In the genomic region with DNA sequence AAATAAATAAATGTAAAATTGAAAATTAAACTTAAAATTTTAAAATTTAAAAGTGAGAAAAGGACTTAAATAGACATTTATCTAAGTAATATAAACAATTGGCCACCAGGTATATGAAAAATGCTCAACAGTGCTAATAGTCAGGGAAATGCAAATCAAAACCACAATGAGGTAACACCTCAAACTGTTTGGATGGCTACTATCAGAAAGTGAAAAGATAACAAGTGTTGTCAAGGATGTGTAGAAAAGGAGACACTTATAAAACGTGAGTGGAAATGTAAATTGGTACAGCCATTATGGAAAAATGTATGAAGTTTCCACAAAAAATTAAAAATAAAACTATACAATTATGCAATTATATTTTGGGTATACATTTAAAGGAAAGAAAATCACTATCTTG, we compare ENCODE assay signal across 22 cellular contexts.
DNase-seq lines count a peak whose midpoint lies in the region; ATAC-seq, FAIRE-seq and TF ChIP-seq lines count a peak whose summit lies in the region.
"Had no signal": no experiment of that assay in that cellular context is flagged by ENCODE, and none has a peak within 500 bp of the region (broad histone marks: within the 10 kb centered on the region; RNA-seq: fewer than 3 reads in every experiment).

No MANE protein-coding gene starts in this region.

- no peaks in the 10 kb centered on the region for H3K9me3 Mint-ChIP-seq in H9

- H3K79me1 ChIP-seq in H9 (ENCODE audit: insufficient read depth, low read depth, low read length, poor library complexity, severe bottlenecking): no peaks in the 10 kb centered on the region

- H3K36me3 ChIP-seq in SK-N-SH (replicated peaks in 1 of 2; ENCODE audit: control insufficient read depth in 1 of 2, insufficient read depth in 2 of 2, low read length in 1 of 2) (no peaks in the 10 kb centered on the region), MM.1S (replicated peaks; ENCODE audit: insufficient read depth, low read length) (no peaks in the 10 kb centered on the region), left ventricle myocardium inferior (no peaks in the 10 kb centered on the region)
- H3K36me3 ChIP-seq: BE2C, BLaER1 had no signal

- POLR2A ChIA-PET in SK-N-SH (lab: Yijun Ruan, JAX): no interaction called here

- no peak overlapping the region for H2BK120ac ChIP-seq in H9 (ENCODE audit: low read depth, low read length, poor library complexity, severe bottlenecking)

- intact Hi-C loops in left ventricle myocardium inferior (cut with micrococcal nuclease): no loop called here

- TF ChIP-seq RAD21 in SK-N-SH (IDR thresholded peaks at IDR 0.05; ENCODE audit: low read length): no peak

- H3K9me3 ChIP-seq in SK-N-SH (no peaks in the 10 kb centered on the region), MM.1S (replicated peaks; ENCODE audit: insufficient read depth, low read length) (no peaks in the 10 kb centered on the region), H9 (ENCODE audit: control insufficient read depth, low read depth, low read length) (no peaks in the 10 kb centered on the region), left ventricle myocardium inferior (replicated peaks) (peaks cover 11% of the 10 kb centered on the region)
- H3K9me3 ChIP-seq: A549, BE2C, BLaER1 had no signal

- no peak for FAIRE-seq in D721Med (lab: Jason Lieb, UNC)
- FAIRE-seq: A549, G401.6, GM12891 had no signal

- H3K14ac ChIP-seq in H9 (ENCODE audit: insufficient read depth, low read length): no peak overlapping the region

- H3K79me2 ChIP-seq in SK-N-SH (ENCODE audit: insufficient read depth): no peaks in the 10 kb centered on the region
- H3K79me2 ChIP-seq in MM.1S (ENCODE audit: low read length): no peaks in the 10 kb centered on the region
- no peaks in the 10 kb centered on the region for H3K79me2 ChIP-seq in H9 (ENCODE audit: insufficient read depth, low read length)

- no peak for TF ChIP-seq EP300 in SK-N-SH (IDR thresholded peaks at IDR 0.05; ENCODE audit: borderline replicate concordance in 1 of 2, low read depth in 1 of 2, low read length in 1 of 2)

- WGBS in SK-N-SH (ENCODE audit: low lambda C conversion rate): 15% methylated on average over 1 of the region's 1 CpG
- no CpG with 5 or more reads among the region's 1 CpG for WGBS in H9 (ENCODE audit: extremely low coverage, insufficient read length, low lambda C conversion rate)

- no peak overlapping the region for H4K8ac ChIP-seq in H9 (replicated peaks; ENCODE audit: insufficient read length, low read depth, low read length)

- no peak overlapping the region for H3K56ac ChIP-seq in H9 (ENCODE audit: insufficient read length, low read depth, low read length)

- no peak overlapping the region for H4K5ac ChIP-seq in H9 (ENCODE audit: insufficient read length, low read depth, low read length)

- H3K9me2 ChIP-seq in SK-N-SH: no peaks in the 10 kb centered on the region
- H3K9me2 ChIP-seq in MM.1S (replicated peaks; ENCODE audit: insufficient read depth, low read length): no peaks in the 10 kb centered on the region

- H2BK20ac ChIP-seq in H9 (ENCODE audit: low read depth, low read length, poor library complexity, severe bottlenecking): no peak overlapping the region

- no peaks in the 10 kb centered on the region for H4K20me1 ChIP-seq in SK-N-SH (ENCODE audit: insufficient read depth)
- H4K20me1 ChIP-seq in MM.1S (ENCODE audit: insufficient read depth, low read length): no peaks in the 10 kb centered on the region
- H4K20me1 ChIP-seq in H9 (ENCODE audit: control insufficient read depth, insufficient read depth, insufficient read length): no peaks in the 10 kb centered on the region
- H4K20me1 ChIP-seq: BLaER1 had no signal

- H3K4me1 ChIP-seq in SK-N-SH (ENCODE audit: control insufficient read depth in 1 of 2, insufficient read depth in 2 of 2, low read depth in 1 of 2, low read length in 1 of 2) (no peaks in the 10 kb centered on the region), MM.1S (ENCODE audit: low read length) (no peaks in the 10 kb centered on the region), H9 (ENCODE audit: insufficient read depth, low read length) (no peaks in the 10 kb centered on the region), left ventricle myocardium inferior (no peaks in the 10 kb centered on the region)
- H3K4me1 ChIP-seq: A549, BE2C, BLaER1 had no signal

- no peak for ATAC-seq in SK-N-SH treated with all-trans-retinoic acid at 6 μM for 48 hours
- ATAC-seq: A549 had no signal

- H3K18ac ChIP-seq in H9 (ENCODE audit: insufficient read length, low read depth, low read length): no peak overlapping the region

- H4K91ac ChIP-seq in H9 (ENCODE audit: insufficient read length, low read depth, low read length): no peak overlapping the region

- no peaks in the 10 kb centered on the region for H3K36me3 Mint-ChIP-seq in H9 (ENCODE audit: insufficient read depth in 1 of 3, low read depth in 3 of 3)
- H3K36me3 Mint-ChIP-seq: CD14-positive monocyte; CD4-positive, alpha-beta memory T cell; CD4-positive, CD25-positive, alpha-beta regulatory T cell; CD8-positive, alpha-beta memory T cell had no signal

- no peaks in the 10 kb centered on the region for H3F3A ChIP-seq in SK-N-SH (replicated peaks; ENCODE audit: insufficient read depth)
- H3F3A ChIP-seq in MM.1S (ENCODE audit: insufficient read depth, low read length): no peaks in the 10 kb centered on the region

- H3K4ac ChIP-seq in H9 (ENCODE audit: low read depth, low read length): no peak overlapping the region

- no peak overlapping the region for H2AK5ac ChIP-seq in H9 (ENCODE audit: insufficient read length, low read length)

- no peak overlapping the region for H3T11ph ChIP-seq in H9 (ENCODE audit: low read length)

- CTCF ChIA-PET in SK-N-SH (lab: Yijun Ruan, JAX): no interaction called here

- H3K23me2 ChIP-seq in H9 (ENCODE audit: insufficient read length, low read depth, low read length, poor library complexity, severe bottlenecking): no peaks in the 10 kb centered on the region

- H2BK5ac ChIP-seq in H9 (ENCODE audit: insufficient read length, low read length): no peak overlapping the region

- no peak overlapping the region for H3K4me3 ChIP-seq in SK-N-SH (ENCODE audit: low read depth in 2 of 2, low read length in 1 of 2)
- no peak overlapping the region for H3K4me3 ChIP-seq in MM.1S (ENCODE audit: low read length)
- no peak overlapping the region for H3K4me3 ChIP-seq in left ventricle myocardium inferior
- H3K4me3 ChIP-seq: A549, BLaER1 had no signal

- H3K4me2 ChIP-seq in SK-N-SH: no peak overlapping the region
- no peak overlapping the region for H3K4me2 ChIP-seq in MM.1S (ENCODE audit: low read depth, low read length)
- H3K4me2 ChIP-seq in H9 (ENCODE audit: insufficient read depth, insufficient read length, low read length): no peak overlapping the region
- H3K4me2 ChIP-seq: A549, BLaER1 had no signal

- no peaks in the 10 kb centered on the region for H3K27me3 Mint-ChIP-seq in H9 (ENCODE audit: low read depth)
- H3K27me3 Mint-ChIP-seq: CD4-positive, alpha-beta memory T cell; CD4-positive, CD25-positive, alpha-beta regulatory T cell; CD8-positive, alpha-beta memory T cell had no signal

- no peak overlapping the region for H2AFZ ChIP-seq in SK-N-SH (ENCODE audit: low read depth)
- no peak overlapping the region for H2AFZ ChIP-seq in MM.1S (ENCODE audit: low read length)
- H2AFZ ChIP-seq in H9 (ENCODE audit: low read length): no peak overlapping the region

- no peak for DNase-seq in SK-N-SH
- DNase-seq in MM.1S: peak; percentile 34
- peak; percentile 18 for DNase-seq in kidney tubule cell (ENCODE audit: low spot score)
- DNase-seq in D721Med (ENCODE audit: insufficient read length, low spot score): no peak
- no peak for DNase-seq in H9
- DNase-seq in left ventricle myocardium inferior: no peak
- DNase-seq: ACHN; BE2C; C1 segment of cervical spinal cord; CD4-positive, alpha-beta memory T cell; CD4-positive, CD25-positive, alpha-beta regulatory T cell; CD8-positive, alpha-beta memory T cell; COR-L47; DMS79 treated with DMSO at 0.1 percent for 48 hours; GF-D8 had no signal

- H3K9ac ChIP-seq in SK-N-SH: no peak overlapping the region
- H3K9ac ChIP-seq in MM.1S (ENCODE audit: low read length): no peak overlapping the region
- H3K9ac ChIP-seq in H9 (ENCODE audit: extremely low read depth, insufficient read length, low read length): no peak overlapping the region
- H3K9ac ChIP-seq: BLaER1 had no signal

- H3K27me3 ChIP-seq in SK-N-SH (ENCODE audit: insufficient read depth): no peaks in the 10 kb centered on the region
- H3K27me3 ChIP-seq in MM.1S (replicated peaks; ENCODE audit: insufficient read depth, low read length): no peaks in the 10 kb centered on the region
- H3K27me3 ChIP-seq in H9 (ENCODE audit: insufficient read depth, low read length): no peaks in the 10 kb centered on the region
- H3K27me3 ChIP-seq in left ventricle myocardium inferior (ENCODE audit: low read depth): no peaks in the 10 kb centered on the region
- H3K27me3 ChIP-seq: BE2C, BLaER1 had no signal

- TF ChIP-seq CTCF in SK-N-SH (IDR thresholded peaks at IDR 0.05) (no peak), MM.1S (IDR thresholded peaks at IDR 0.05; ENCODE audit: low read length) (no peak), D721Med (IDR thresholded peaks at IDR 0.05; ENCODE audit: insufficient read depth, missing control alignments) (no peak), H9 (conservative IDR thresholded peaks at IDR 0.05) (no peak), left ventricle myocardium inferior (IDR thresholded peaks at IDR 0.05; ENCODE audit: borderline replicate concordance) (no peak)

- peaks cover 0 to 5% of the 10 kb centered on the region in 2 experiments; a peak in 1 of 4 replicates for H3K4me1 Mint-ChIP-seq in H9
- H3K4me1 Mint-ChIP-seq: CD14-positive monocyte; CD4-positive, alpha-beta memory T cell; CD4-positive, CD25-positive, alpha-beta regulatory T cell; CD8-positive, alpha-beta memory T cell had no signal

- no peak overlapping the region for H3K4me3 Mint-ChIP-seq in H9
- H3K4me3 Mint-ChIP-seq: CD14-positive monocyte; CD4-positive, alpha-beta memory T cell; CD4-positive, CD25-positive, alpha-beta regulatory T cell; CD8-positive, alpha-beta memory T cell had no signal

- no peak overlapping the region for H2BK15ac ChIP-seq in H9 (ENCODE audit: low read depth, low read length)

- no peak overlapping the region for H3K27ac Mint-ChIP-seq in H9
- H3K27ac Mint-ChIP-seq: CD14-positive monocyte; CD4-positive, alpha-beta memory T cell; CD4-positive, CD25-positive, alpha-beta regulatory T cell; CD8-positive, alpha-beta memory T cell had no signal

- H3K27ac ChIP-seq in SK-N-SH (ENCODE audit: low read depth in 2 of 2, low read length in 1 of 2) (no peak overlapping the region), MM.1S (ENCODE audit: low read length) (no peak overlapping the region), H9 (ENCODE audit: insufficient read length, low read depth, low read length) (no peak overlapping the region), left ventricle myocardium inferior (replicated peaks) (no peak overlapping the region)
- H3K27ac ChIP-seq: 22Rv1, A549, BLaER1 had no signal

- no peak overlapping the region for H2BK12ac ChIP-seq in H9 (ENCODE audit: insufficient read length, low read depth, low read length)

- no peak overlapping the region for H3K23ac ChIP-seq in H9 (ENCODE audit: insufficient read length, low read depth, low read length)

TF ChIP-seq in SK-N-SH, 30 proteins besides CTCF, POLR2A, EP300 and RAD21 (continues in another document):
- TF ChIP-seq TCF12 (IDR thresholded peaks at IDR 0.05): no peak
- TF ChIP-seq RCOR1 (IDR thresholded peaks at IDR 0.05; ENCODE audit: low read length): no peak

Comparison
In these comparisons a context has a peak if more than half of its experiments do, and no peak if none do; other contexts are left out.
1. DNase-seq: peak in MM.1S (single experiment) and kidney tubule cell (single experiment); none in SK-N-SH (single experiment), D721Med (single experiment), H9 (single experiment) and left ventricle myocardium inferior (single experiment).